Comparison of ENCODE assay signal across 15 cellular contexts in the genomic region with DNA sequence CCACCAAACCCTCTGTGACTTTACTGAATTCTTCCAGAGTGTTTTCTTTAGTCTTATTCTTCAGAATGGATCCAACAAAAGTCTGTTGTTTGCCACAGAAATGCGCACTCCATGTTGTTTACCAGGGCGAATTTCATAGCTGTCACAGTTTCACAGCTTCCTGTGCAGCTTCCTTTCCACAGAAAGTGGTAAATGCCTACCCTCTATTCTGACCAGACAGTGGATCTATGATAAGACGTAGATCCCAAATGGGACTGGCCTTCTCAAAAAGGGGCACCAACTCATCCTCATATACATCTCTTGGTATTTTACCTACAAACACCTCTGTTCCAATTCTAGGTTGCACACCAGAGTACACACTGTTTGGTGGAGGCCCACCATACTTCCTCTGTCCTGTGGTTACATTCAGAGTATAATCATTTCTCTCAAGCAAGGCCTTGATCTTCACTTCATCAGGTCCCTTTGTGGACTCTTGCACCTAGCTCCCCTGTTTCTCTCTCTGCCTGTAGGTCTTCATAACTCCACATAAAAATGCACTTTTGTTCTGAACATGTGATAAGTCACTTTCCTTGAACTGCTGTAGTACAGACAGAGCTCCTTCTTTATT.
"Had no signal": no experiment of that assay in that cellular context is flagged by ENCODE, and none has a peak within 500 bp of the region (broad histone marks: within the 10 kb centered on the region; RNA-seq: fewer than 3 reads in every experiment).

No MANE protein-coding gene starts in this region.

- H3K4me1 ChIP-seq: lower lobe of right lung had no signal

- H3K9me3 Mint-ChIP-seq: activated T-helper 1 cell treated with anti-CD3 and anti-CD28 coated beads, Interleukin-12 subunit alpha, Interleukin-12 subunit beta, Interleukin-2, Interleukin-4 antibody, amounts not matched to agents 30 ng/mL and 10 ng/mL and 1 ng/mL, durations not matched to agents 14 hours and 24 hours and 36 hours had no signal

- H3K27me3 ChIP-seq: esophagus squamous epithelium, right atrium auricular region, transverse colon had no signal

- H3K27ac Mint-ChIP-seq: activated naive CD8-positive, alpha-beta T cell; activated T-helper 1 cell treated with anti-CD3 and anti-CD28 coated beads, Interleukin-12 subunit alpha, Interleukin-12 subunit beta, Interleukin-2, Interleukin-4 antibody, amounts not matched to agents 30 ng/mL and 10 ng/mL and 1 ng/mL, durations not matched to agents 14 hours and 24 hours and 36 hours; mesothelial cell of epicardium had no signal

- H3K4me2 ChIP-seq: smooth muscle cell had no signal

- H3K4me3 Mint-ChIP-seq: activated naive CD8-positive, alpha-beta T cell; activated T-helper 1 cell treated with anti-CD3 and anti-CD28 coated beads, Interleukin-12 subunit alpha, Interleukin-12 subunit beta, Interleukin-2, Interleukin-4 antibody, amounts not matched to agents 30 ng/mL and 10 ng/mL and 1 ng/mL, durations not matched to agents 14 hours and 24 hours and 36 hours; mesothelial cell of epicardium had no signal

- H3K9me3 ChIP-seq: esophagus squamous epithelium, lower lobe of right lung, right atrium auricular region, transverse colon had no signal

- DNase-seq: activated CD4-positive, alpha-beta T cell treated with anti-CD3 and anti-CD28 coated beads, Interleukin-2, amount 50 U/mL, for 1 hour; activated CD4-positive, CD25-positive, alpha-beta regulatory T cell; anterior cingulate cortex; esophagus squamous epithelium; left cardiac atrium; lower lobe of right lung; stimulated activated naive CD4-positive, alpha-beta T cell; substantia nigra; transverse colon had no signal

- H3K27ac ChIP-seq: lower lobe of right lung, right atrium auricular region, SK-N-MC, transverse colon had no signal

- H3K27me3 Mint-ChIP-seq: activated naive CD8-positive, alpha-beta T cell had no signal

- H3K4me3 ChIP-seq: esophagus squamous epithelium, lower lobe of right lung, right atrium auricular region, SK-N-MC, smooth muscle cell, transverse colon had no signal
